Comparison of ENCODE assay signal across 25 cellular contexts in the genomic region with DNA sequence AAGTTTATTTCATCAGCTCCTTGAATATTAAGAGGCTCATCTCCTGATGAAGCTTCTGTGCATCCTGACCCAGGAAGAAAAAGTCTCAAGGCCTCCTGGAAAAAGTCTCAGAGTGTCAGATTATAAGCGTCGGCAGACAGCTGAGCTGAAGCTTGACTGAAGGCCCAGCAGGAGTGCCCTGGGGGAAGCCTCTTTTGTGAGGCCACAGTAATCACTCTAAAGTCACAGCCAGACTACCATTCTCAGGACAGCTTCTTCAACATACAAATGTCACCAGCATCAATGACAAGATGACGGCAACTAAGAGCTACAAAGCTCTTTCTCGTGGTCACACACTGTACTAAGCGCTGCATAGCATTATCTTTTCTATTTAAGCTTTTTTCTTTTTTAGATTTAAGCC.
"Had no signal": no experiment of that assay in that cellular context is flagged by ENCODE, and none has a peak within 500 bp of the region (broad histone marks: within the 10 kb centered on the region; RNA-seq: fewer than 3 reads in every experiment).

No MANE protein-coding gene starts in this region.

- H3K27ac ChIP-seq: brain microvascular endothelial cell, coronary artery, esophagus muscularis mucosa, foreskin keratinocyte, gastrocnemius medialis, heart left ventricle, VCaP had no signal

- H3K4me1 ChIP-seq: esophagus muscularis mucosa, foreskin keratinocyte, gastrocnemius medialis, heart left ventricle had no signal

- H3K36me3 ChIP-seq: brain microvascular endothelial cell, esophagus muscularis mucosa, gastrocnemius medialis, heart left ventricle had no signal

- DNase-seq: activated B cell treated with CpG ODN at 0.5 μM for 24 hours; activated CD4-positive, alpha-beta T cell treated with anti-CD3 and anti-CD28 coated beads for 48 hours; activated CD4-positive, alpha-beta T cell treated with anti-CD3 and anti-CD28 coated beads, Interleukin-2, amount 50 U/mL, for 1 hour; activated CD4-positive, alpha-beta T cell treated with anti-CD3 and anti-CD28 coated beads, Interleukin-2, amount 50 U/mL, for 48 hours; activated CD8-positive, alpha-beta memory T cell treated with anti-CD3 and anti-CD28 coated beads for 24 hours; activated CD8-positive, alpha-beta T cell treated with anti-CD3 and anti-CD28 coated beads for 36 hours; activated effector memory CD4-positive, alpha-beta T cell treated with Interleukin-2 at 50 U/mL for 16 hours; activated naive CD4-positive, alpha-beta T cell treated with anti-CD3 and anti-CD28 coated beads, Interleukin-2, amount 50 U/mL, for 16 hours; activated T-cell treated with anti-CD3 and anti-CD28 coated beads, Interleukin-2, amount 50 U/mL, for 4 hours; amniotic stem cell; anterior cingulate cortex; brain microvascular endothelial cell; dermis blood vessel endothelial cell; effector memory CD4-positive, alpha-beta T cell; erythroblast; foreskin keratinocyte; gastrocnemius medialis; glutamatergic neuron; heart left ventricle; T-helper 2 cell had no signal

- H3K27me3 ChIP-seq: brain microvascular endothelial cell, esophagus muscularis mucosa, foreskin keratinocyte, gastrocnemius medialis, heart left ventricle had no signal

- H3K9me3 ChIP-seq: esophagus muscularis mucosa, gastrocnemius medialis, heart left ventricle had no signal

- H3K4me3 ChIP-seq: coronary artery, esophagus muscularis mucosa, gastrocnemius medialis, heart left ventricle had no signal

- ATAC-seq: activated CD4-positive, CD25-positive, alpha-beta regulatory T cell treated with anti-CD3 and anti-CD28 coated beads, Interleukin-2, amount 50 U/mL, for 24 hours; activated CD8-positive, alpha-beta T cell treated with anti-CD3 and anti-CD28 coated beads for 36 hours; activated T-cell treated with anti-CD3 and anti-CD28 coated beads, Interleukin-2, amount 50 U/mL, for 4 hours; activated T-helper 17 cell treated with anti-CD3 and anti-CD28 coated beads, Interleukin-2, amount 50 U/mL, for 72 hours; foreskin keratinocyte; gastrocnemius medialis; heart left ventricle had no signal
